ENCODE assay signal across 8 cellular contexts in genomic region chr11:64923944-64924909, GRCh38. TPM values are rescaled to one million over a fixed set of nuclear protein-coding genes. Genes with fewer than 3 reads are reported as not detected.
DNase-seq lines count a peak whose midpoint lies in the region; ATAC-seq and TF ChIP-seq lines count a peak whose summit lies in the region.

Gene PPP2R5B, plus strand, starts transcription at chr11:64924689. Its CDS starts 1,046 bp downstream, at chr11:64925735.

- no peaks in the 10 kb centered on the region for H3K9me3 Mint-ChIP-seq in activated CD4-positive, alpha-beta T cell treated with anti-CD3 and anti-CD28 coated beads, Interleukin-2, amount 10 ng/mL, durations not matched to agents 7 days and 5 days

- ATAC-seq in GM19351 (IDR thresholded peaks at IDR 0.05; ENCODE audit: unreplicated experiment), result peak; percentile 86
- peak; percentile 75 for ATAC-seq in HG03521 (IDR thresholded peaks at IDR 0.05; ENCODE audit: unreplicated experiment)

- H3K27me3 ChIP-seq in BE2C (no peaks in the 10 kb centered on the region), layer of hippocampus (ENCODE audit: control insufficient read depth, insufficient read depth, low read length) (no peaks in the 10 kb centered on the region)

- CTCF ChIA-PET in activated CD4-positive, alpha-beta T cell treated with anti-CD3 and anti-CD28 coated beads, Interleukin-2, amount 10 ng/mL, durations not matched to agents 7 days and 5 days (lab: Charles Lee), result interaction anchor here (0.5 to 1.5 kb wide), 4 partner anchors 25 to 89 kb away, joined by 3 to 5 read pairs (median 3); no protein-coding TSS in a partner anchor

- TF ChIP-seq CTCF in BE2C (IDR thresholded peaks at IDR 0.05; ENCODE audit: low read depth, low read length), result no peak
- TF ChIP-seq CTCF in coronary artery (IDR thresholded peaks at IDR 0.05), result no peak

- H3K36me3 ChIP-seq in BE2C, result no peaks in the 10 kb centered on the region

- H3K4me3 ChIP-seq in BE2C (ENCODE audit: low read depth, low read length), result peak within 1 kb of the TSS; percentile 63
- peak within 1 kb of the TSS; percentile 98 for H3K4me3 ChIP-seq in coronary artery

- H3K27me3 Mint-ChIP-seq in activated CD4-positive, alpha-beta T cell treated with anti-CD3 and anti-CD28 coated beads, Interleukin-2, amount 10 ng/mL, durations not matched to agents 7 days and 5 days, result no peaks in the 10 kb centered on the region

- H3K36me3 Mint-ChIP-seq in activated CD4-positive, alpha-beta T cell treated with anti-CD3 and anti-CD28 coated beads, Interleukin-2, amount 10 ng/mL, durations not matched to agents 7 days and 5 days (ENCODE audit: low read depth), result no peaks in the 10 kb centered on the region

- H3K4me1 Mint-ChIP-seq in activated CD4-positive, alpha-beta T cell treated with anti-CD3 and anti-CD28 coated beads, Interleukin-2, amount 10 ng/mL, durations not matched to agents 7 days and 5 days, result peaks cover 16% of the 10 kb centered on the region

- H3K4me1 ChIP-seq in BE2C, result no peaks in the 10 kb centered on the region

- peak within 1 kb of the TSS; percentile 86 for H3K4me3 Mint-ChIP-seq in activated CD4-positive, alpha-beta T cell treated with anti-CD3 and anti-CD28 coated beads, Interleukin-2, amount 10 ng/mL, durations not matched to agents 7 days and 5 days

- peak within 1 kb of the TSS; percentile 94 to 97 for H3K27ac ChIP-seq in coronary artery
- H3K27ac ChIP-seq in layer of hippocampus (ENCODE audit: low read depth, low read length), result peak within 1 kb of the TSS; percentile 97

- H3K9me3 ChIP-seq in BE2C, result no peaks in the 10 kb centered on the region

- H3K27ac Mint-ChIP-seq in activated CD4-positive, alpha-beta T cell treated with anti-CD3 and anti-CD28 coated beads, Interleukin-2, amount 10 ng/mL, durations not matched to agents 7 days and 5 days, result peak within 1 kb of the TSS; percentile 100

- POLR2A ChIA-PET in activated CD4-positive, alpha-beta T cell treated with anti-CD3 and anti-CD28 coated beads, Interleukin-2, amount 10 ng/mL, durations not matched to agents 7 days and 5 days (lab: Charles Lee), result interaction anchor here (0.7 kb wide), 1 partner anchor 211 kb away, joined by 3 read pairs; no protein-coding TSS in a partner anchor

- peak; percentile 85 for DNase-seq in BE2C
- peak; percentile 95 for DNase-seq in NCI-H69 (lab: John Stamatoyannopoulos, UW)
- DNase-seq in activated CD4-positive, alpha-beta T cell treated with anti-CD3 and anti-CD28 coated beads, Interleukin-2, amount 10 ng/mL, durations not matched to agents 7 days and 5 days, result peak; percentile 93
- peak; percentile 97 for DNase-seq in coronary artery (ENCODE audit: low spot score)
- DNase-seq in stimulated activated CD4-positive, alpha-beta T cell treated with anti-CD3 and anti-CD28 coated beads, Interleukin-1b, Interleukin-23, amount 100 ng/mL, for 24 hours (ENCODE audit: low read depth in 4 of 4, low spot score in 1 of 4), result peak; percentile 74 to 84 (median 80)

RNA-seq across cellular contexts. Expression of gene PPP2R5B, which starts in this region (rescaled TPM):
- 18.3 TPM for polyA plus RNA-seq in BE2C (2012; ENCODE audit: insufficient read depth, insufficient read length, low read depth)
- 10 to 100 TPM; 12.0 to 13.7 TPM for total RNA-seq in activated CD4-positive, alpha-beta T cell treated with anti-CD3 and anti-CD28 coated beads, Interleukin-2, amount 10 ng/mL, durations not matched to agents 7 days and 5 days

Comparison
In these comparisons a context has a peak if more than half of its experiments do, and no peak if none do; other contexts are left out.
1. Peak in every context shown above with its lines: DNase-seq, ATAC-seq, H3K4me3 ChIP-seq and H3K27ac ChIP-seq.